14 cellular contexts compared by ENCODE assay signal in the genomic region with DNA sequence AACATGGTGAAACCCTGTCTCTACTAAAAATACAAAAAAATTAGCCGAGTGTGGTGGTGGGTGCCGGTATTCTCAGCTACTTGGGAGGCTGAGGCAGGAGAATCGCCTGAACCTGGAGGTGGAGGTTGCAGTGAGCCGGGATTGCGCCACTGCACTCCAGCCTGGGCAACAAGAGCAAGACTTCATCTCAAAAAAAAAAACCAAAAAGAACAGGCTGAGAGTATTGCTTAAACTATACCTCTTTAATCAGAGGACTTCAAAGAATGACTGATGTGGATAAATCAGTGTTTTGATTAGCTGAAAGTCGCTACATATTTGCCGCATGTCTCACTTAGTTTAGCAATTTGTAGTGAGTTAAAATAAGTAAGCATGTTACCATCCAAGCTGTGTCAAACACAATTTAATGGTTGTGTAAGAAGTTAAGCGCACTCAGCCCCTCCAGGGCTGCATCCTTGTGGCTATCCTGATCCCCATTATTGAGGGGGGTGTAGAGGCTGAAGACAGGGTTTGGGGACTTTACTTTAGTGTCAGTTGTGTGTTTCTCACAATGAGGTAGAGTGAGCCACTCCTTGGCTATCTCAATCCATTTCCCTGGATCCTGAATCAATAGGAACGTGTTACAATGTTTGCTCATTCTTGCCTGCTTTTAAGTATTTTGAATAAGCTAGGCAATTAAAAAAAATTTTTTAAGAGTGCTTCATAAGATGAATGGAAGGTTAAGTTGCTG.
"Had no signal": no experiment of that assay in that cellular context is flagged by ENCODE, and none has a peak within 500 bp of the region (broad histone marks: within the 10 kb centered on the region; RNA-seq: fewer than 3 reads in every experiment).

No MANE protein-coding gene starts in this region.

- DNase-seq: activated naive CD4-positive, alpha-beta T cell treated with anti-CD3 and anti-CD28 coated beads, Interleukin-2, amount 50 U/mL, for 16 hours; adrenal gland; cortex of kidney; effector CD8-positive, alpha-beta T cell; foreskin keratinocyte; T-helper 2 cell; uterus had no signal

- H3K9me3 ChIP-seq: adrenal gland, right atrium auricular region, uterus had no signal

- H3K27ac ChIP-seq: adrenal gland, epithelial cell of prostate, foreskin keratinocyte, right atrium auricular region, uterus had no signal

- H3K27me3 Mint-ChIP-seq: brain; central memory CD8-positive, alpha-beta T cell had no signal

- H3K36me3 ChIP-seq: uterus had no signal

- H3K4me2 ChIP-seq: smooth muscle cell had no signal

- H3K9me3 Mint-ChIP-seq: activated T-helper 2 cell treated with anti-CD3 and anti-CD28 coated beads, Interferon-gamma antibody, Interleukin-2, Interleukin-4, amounts not matched to agents 10 μg/mL and 5 μg/mL and 100 μg/mL, durations not matched to agents 14 hours and 24 hours and 36 hours; brain; central memory CD8-positive, alpha-beta T cell had no signal

- ATAC-seq: foreskin keratinocyte, left lobe of liver had no signal

- H3K4me1 ChIP-seq: foreskin keratinocyte had no signal

- H3K4me3 Mint-ChIP-seq: brain; central memory CD8-positive, alpha-beta T cell had no signal

- H3K27ac Mint-ChIP-seq: activated T-helper 2 cell treated with anti-CD3 and anti-CD28 coated beads, Interferon-gamma antibody, Interleukin-2, Interleukin-4, amounts not matched to agents 10 μg/mL and 5 μg/mL and 100 μg/mL, durations not matched to agents 14 hours and 24 hours and 36 hours had no signal

- H3K4me3 ChIP-seq: adrenal gland, right atrium auricular region, smooth muscle cell, uterus had no signal

- H3K27me3 ChIP-seq: adrenal gland, foreskin keratinocyte, right atrium auricular region, uterus had no signal
